ENCODE assay signal across 10 cellular contexts in genomic region chr2:73418343-73418742, GRCh38. TPM values are rescaled to one million over a fixed set of nuclear protein-coding genes. Genes with fewer than 3 reads are reported as not detected.
DNase-seq lines count a peak whose midpoint lies in the region; ATAC-seq, FAIRE-seq and TF ChIP-seq lines count a peak whose summit lies in the region.
"Had no signal": no experiment of that assay in that cellular context is flagged by ENCODE, and none has a peak within 500 bp of the region (broad histone marks: within the 10 kb centered on the region; RNA-seq: fewer than 3 reads in every experiment).

No MANE protein-coding gene starts in this region.

- no peak for ATAC-seq in HG02678 (IDR thresholded peaks at IDR 0.05; ENCODE audit: unreplicated experiment)
- no peak for ATAC-seq in HG02642 (IDR thresholded peaks at IDR 0.05; ENCODE audit: poor library complexity, unreplicated experiment)
- ATAC-seq: foreskin keratinocyte had no signal

- no peak for FAIRE-seq in kidney (lab: Jason Lieb, UNC)

- no peak overlapping the region for H3K4me3 ChIP-seq in choroid plexus epithelial cell (ENCODE audit: low read depth, low read length)
- no peak overlapping the region for H3K4me3 ChIP-seq in kidney (ENCODE audit: low read length in 2 of 2)
- no peak overlapping the region for H3K4me3 ChIP-seq in skeletal muscle satellite cell (ENCODE audit: low read length)
- H3K4me3 ChIP-seq in HAP-1: no peak overlapping the region

- H3K4me1 ChIP-seq in kidney (ENCODE audit: control insufficient read depth in 1 of 2, insufficient read depth in 1 of 2, low read depth in 1 of 2, low read length in 2 of 2) (no peaks in the 10 kb centered on the region), skeletal muscle satellite cell (ENCODE audit: control insufficient read depth, insufficient read depth, low read length) (peaks cover 3% of the 10 kb centered on the region), HAP-1 (no peaks in the 10 kb centered on the region)
- H3K4me1 ChIP-seq: foreskin keratinocyte had no signal

- no peak overlapping the region for H3K27ac ChIP-seq in kidney (ENCODE audit: low read depth in 2 of 2, low read length in 2 of 2)
- H3K27ac ChIP-seq: foreskin keratinocyte had no signal

- peak; percentile 67 for DNase-seq in HCEC 1CT
- DNase-seq in choroid plexus epithelial cell (ENCODE audit: low read depth): peak; percentile 89
- DNase-seq in kidney: peak; percentile 71
- DNase-seq in effector CD8-positive, alpha-beta T cell (lab: John Stamatoyannopoulos, UW): no peak
- DNase-seq in HAP-1 (ENCODE audit: low spot score in 2 of 2): no peak
- DNase-seq: stimulated activated CD8-positive, alpha-beta memory T cell treated with anti-CD3 and anti-CD28 coated beads, Interleukin-4, amount 100 ng/mL, for 48 hours had no signal

- H3K36me3 ChIP-seq in kidney (ENCODE audit: control insufficient read depth in 1 of 2, insufficient read depth in 2 of 2, low read length in 2 of 2) (peaks cover 0 to 2% of the 10 kb centered on the region in 2 donors), skeletal muscle satellite cell (ENCODE audit: insufficient read depth, low read length) (no peaks in the 10 kb centered on the region), HAP-1 (replicated peaks) (no peaks in the 10 kb centered on the region)

- peak overlapping the region; percentile 8 for H3K4me2 ChIP-seq in skeletal muscle satellite cell (ENCODE audit: low read length)

- H3K27me3 ChIP-seq in skeletal muscle satellite cell (ENCODE audit: control insufficient read depth, insufficient read depth, low read length): no peaks in the 10 kb centered on the region
- H3K27me3 ChIP-seq in HAP-1 (ENCODE audit: low read depth): no peaks in the 10 kb centered on the region
- H3K27me3 ChIP-seq: foreskin keratinocyte had no signal

- H3K9me3 ChIP-seq in kidney (ENCODE audit: control insufficient read depth in 1 of 2, low read length in 2 of 2) (no peaks in the 10 kb centered on the region), skeletal muscle satellite cell (replicated peaks; ENCODE audit: low read length) (no peaks in the 10 kb centered on the region), HAP-1 (no peaks in the 10 kb centered on the region)

- intact Hi-C loops in kidney (cut with DNase I): no loop called here

- TF ChIP-seq CTCF in choroid plexus epithelial cell (conservative IDR thresholded peaks at IDR 0.05; ENCODE audit: low read depth, low read length): no peak
- no peak for TF ChIP-seq CTCF in kidney (IDR thresholded peaks at IDR 0.05; ENCODE audit: borderline replicate concordance, extremely low read depth, insufficient read depth)

- H3K9ac ChIP-seq in kidney (ENCODE audit: low read length in 2 of 2) (no peak overlapping the region), skeletal muscle satellite cell (ENCODE audit: low read depth, low read length) (no peak overlapping the region)

- in situ Hi-C loops in HAP-1 (cut with MboI; ENCODE audit: low sequenced_read_pairs): no loop called here

RNA-seq across cellular contexts. Expression of gene ALMS1, which starts 32.7 kb away (rescaled TPM):
- total RNA-seq in kidney: 26.2 TPM
- polyA plus RNA-seq in kidney (ENCODE audit: insufficient read depth, low read depth, low replicate concordance): 9.2 TPM
- total RNA-seq in skeletal muscle satellite cell (2012; rRNA removed): 13.2 and 13.5 TPM in 2 replicates

Comparison
In these comparisons a context has a peak if more than half of its experiments do, and no peak if none do; other contexts are left out.
1. DNase-seq: peak in HCEC 1CT (single experiment), choroid plexus epithelial cell (single experiment) and kidney (single experiment); none in effector CD8-positive, alpha-beta T cell (single experiment) and HAP-1 (0 of 2).